Comparison of ENCODE assay signal across 18 cellular contexts in the genomic region with DNA sequence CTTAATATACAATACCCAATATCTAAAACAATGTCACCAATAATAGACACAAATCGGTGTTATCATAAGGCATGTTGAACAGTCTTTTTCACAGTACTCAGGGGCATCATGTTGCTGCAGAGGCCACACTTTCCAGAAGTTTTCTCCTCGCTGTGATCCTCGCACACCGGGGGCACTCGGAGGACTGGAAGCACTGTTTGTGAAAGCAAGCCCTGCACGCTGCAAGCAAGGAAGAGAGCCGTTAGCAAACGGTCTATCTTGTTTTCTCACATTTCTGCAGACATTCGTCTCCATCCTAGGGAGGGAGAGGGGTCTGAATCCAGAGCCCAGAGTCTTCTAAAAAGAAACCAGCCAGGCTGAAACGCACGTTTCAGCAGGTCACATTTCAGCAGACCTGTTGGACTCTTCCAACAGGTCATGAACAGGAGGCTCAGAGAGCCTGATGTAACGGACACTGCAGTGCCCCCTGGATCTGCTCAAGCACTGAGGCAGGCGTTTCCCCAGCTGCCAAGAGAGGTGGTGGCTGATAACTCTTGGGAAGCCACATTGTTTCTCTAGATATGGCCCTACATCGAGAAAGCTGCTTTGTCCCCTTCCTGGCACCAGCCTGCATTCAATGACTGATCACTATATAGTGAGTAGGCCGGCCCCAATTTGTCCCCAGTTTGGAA. TPM values are rescaled to one million over a fixed set of nuclear protein-coding genes. Genes with fewer than 3 reads are reported as not detected.
DNase-seq lines count a peak whose midpoint lies in the region; ATAC-seq, FAIRE-seq and TF ChIP-seq lines count a peak whose summit lies in the region.
"Had no signal": no experiment of that assay in that cellular context is flagged by ENCODE, and none has a peak within 500 bp of the region (broad histone marks: within the 10 kb centered on the region; RNA-seq: fewer than 3 reads in every experiment).

No MANE protein-coding gene starts in this region.

- no peaks in the 10 kb centered on the region for H3K9me1 ChIP-seq in K562 (ENCODE audit: control insufficient read depth, insufficient read depth, low read length)

- in situ Hi-C loops in K562 (cut with MboI): no loop called here

- no peaks in the 10 kb centered on the region for H3K27me3 Mint-ChIP-seq in GM23338 (ENCODE audit: insufficient read depth, low read depth, poor library complexity)
- peaks cover 2% of the 10 kb centered on the region for H3K27me3 Mint-ChIP-seq in neural progenitor cell (ENCODE audit: insufficient read depth, low read depth)

- TF ChIP-seq EP300 in K562 (IDR thresholded peaks at IDR 0.05; ENCODE audit: low read length): no peak

- H3F3A ChIP-seq in GM23338 (replicated peaks; ENCODE audit: low read depth): no peaks in the 10 kb centered on the region
- H3F3A ChIP-seq in neural progenitor cell (ENCODE audit: low read depth): no peaks in the 10 kb centered on the region

- 3% methylated on average over 15 of the region's 15 CpGs for WGBS in K562 (ENCODE audit: insufficient coverage, low coverage, missing lambda C conversion rate)

- H3K27ac Mint-ChIP-seq in GM23338: no peak overlapping the region
- no peak overlapping the region for H3K27ac Mint-ChIP-seq in neural progenitor cell
- H3K27ac Mint-ChIP-seq: CD8-positive, alpha-beta T cell had no signal

- TF ChIP-seq CTCF in GM23338 (conservative IDR thresholded peaks at IDR 0.05; ENCODE audit: low read depth in 2 of 2) (no peak; a peak in 1 of 4 replicates), K562 (IDR thresholded peaks at IDR 0.05 in 2 of 3, conservative IDR thresholded peaks at IDR 0.05 in 1 of 3; ENCODE audit: insufficient read depth in 2 of 3, low read depth in 1 of 3, low read length in 3 of 3) (peak in 1 of 3 experiments; percentile 18; a peak in 2 of 6 replicates), neural progenitor cell (IDR thresholded peaks at IDR 0.05) (no peak), lower lobe of right lung (IDR thresholded peaks at IDR 0.05) (no peak)

- H2AFZ ChIP-seq in GM23338 (no peak overlapping the region), K562 (ENCODE audit: low read depth, low read length) (peak overlapping the region; percentile 79), neural progenitor cell (replicated peaks) (peak overlapping the region; percentile 63)
- H2AFZ ChIP-seq: PC-9 had no signal

- H3K4me2 ChIP-seq in GM23338 (no peak overlapping the region), K562 (ENCODE audit: insufficient read depth, low read length) (peak overlapping the region; percentile 54), neural progenitor cell (no peak overlapping the region)
- H3K4me2 ChIP-seq: PC-9 had no signal

- H3K9me2 ChIP-seq in GM23338 (ENCODE audit: insufficient read depth): no peaks in the 10 kb centered on the region

- CTCF ChIA-PET in K562 (lab: Yijun Ruan, JAX; ENCODE audit: low intra/inter-chr PET ratio): no interaction called here

- POLR2A ChIA-PET in K562 (lab: Yijun Ruan, JAX): interaction anchor here (0.6 to 1.0 kb wide), 2 partner anchors 16 to 46 kb away, joined by 3 read pairs; no protein-coding TSS in a partner anchor

- H3K4me1 ChIP-seq in GM23338 (ENCODE audit: insufficient read depth) (no peaks in the 10 kb centered on the region), K562 (replicated peaks in 1 of 2; ENCODE audit: control insufficient read depth in 2 of 2, insufficient read depth in 2 of 2, low read length in 2 of 2) (peaks cover 0 to 4% of the 10 kb centered on the region in 2 experiments; a peak in 2 of 5 replicates), neural progenitor cell (no peaks in the 10 kb centered on the region), lower lobe of right lung (peaks cover 18% of the 10 kb centered on the region)
- H3K4me1 ChIP-seq: BE2C had no signal

- no peak for TF ChIP-seq RAD21 in K562 (CRISPR knock-in tag; conservative IDR thresholded peaks at IDR 0.05 in 1 of 2, IDR thresholded peaks at IDR 0.05 in 1 of 2)

- FAIRE-seq in K562 (lab: Jason Lieb, UNC): peak; percentile 66
- FAIRE-seq: D721Med, GM12892, H54, HTR-8/SVneo had no signal

- H3K4me3 ChIP-seq in GM23338: no peak overlapping the region
- no peak overlapping the region for H3K4me3 ChIP-seq in K562
- H3K4me3 ChIP-seq in neural progenitor cell: no peak overlapping the region
- H3K4me3 ChIP-seq in lower lobe of right lung: no peak overlapping the region
- H3K4me3 ChIP-seq: PC-9 had no signal

- H3K9me3 ChIP-seq in K562 (replicated peaks; ENCODE audit: control insufficient read depth, insufficient read depth, low read depth, low read length) (no peaks in the 10 kb centered on the region), neural progenitor cell (ENCODE audit: low read depth) (no peaks in the 10 kb centered on the region), lower lobe of right lung (no peaks in the 10 kb centered on the region)
- H3K9me3 ChIP-seq: BE2C had no signal

- ATAC-seq in GM23338: no peak
- peak; percentile 85 for ATAC-seq in K562
- no peak for ATAC-seq in lower lobe of right lung
- no peak for ATAC-seq in HG02678 (IDR thresholded peaks at IDR 0.05; ENCODE audit: unreplicated experiment)
- ATAC-seq: CD8-positive, alpha-beta T cell had no signal

- H3K36me3 ChIP-seq in GM23338 (ENCODE audit: insufficient read depth): no peaks in the 10 kb centered on the region
- no peaks in the 10 kb centered on the region for H3K36me3 ChIP-seq in K562 (ENCODE audit: control insufficient read depth, insufficient read depth, low read length)
- no peaks in the 10 kb centered on the region for H3K36me3 ChIP-seq in neural progenitor cell
- H3K36me3 ChIP-seq in lower lobe of right lung: no peaks in the 10 kb centered on the region
- H3K36me3 ChIP-seq: BE2C had no signal

- peak overlapping the region in 1 of 2 experiments; percentile 40; a peak in 1 of 4 replicates for H3K9ac ChIP-seq in K562 (ENCODE audit: insufficient read depth in 1 of 2, low read depth in 2 of 2, low read length in 2 of 2)
- H3K9ac ChIP-seq in neural progenitor cell: no peak overlapping the region

- DNase-seq in GM23338 (ENCODE audit: low spot score) (peak; percentile 8), OCI-M1 (lab: John Stamatoyannopoulos, UW) (peak; percentile 68), K562 (ENCODE audit: extremely low read depth in 1 of 4, low spot score in 3 of 4) (peak in 2 of 4 experiments; percentile 22 to 60), neural progenitor cell (ENCODE audit: low spot score) (no peak), lower lobe of right lung (no peak), amniotic stem cell (lab: John Stamatoyannopoulos, UW) (no peak)
- DNase-seq: BE2C; CD8-positive, alpha-beta T cell; DND-41; NCI-H187; NCI-H69; PC-9 had no signal

- H3K27ac ChIP-seq in GM23338 (ENCODE audit: low read depth): no peak overlapping the region
- no peak overlapping the region for H3K27ac ChIP-seq in K562 (ENCODE audit: extremely low read depth, low read depth, low read length)
- no peak overlapping the region for H3K27ac ChIP-seq in neural progenitor cell
- no peak overlapping the region for H3K27ac ChIP-seq in lower lobe of right lung
- H3K27ac ChIP-seq: PC-9 had no signal

- H3K36me3 Mint-ChIP-seq in GM23338 (ENCODE audit: low read depth): no peaks in the 10 kb centered on the region
- H3K36me3 Mint-ChIP-seq in neural progenitor cell: no peaks in the 10 kb centered on the region
- H3K36me3 Mint-ChIP-seq: CD8-positive, alpha-beta T cell had no signal

- no peak for TF ChIP-seq POLR2A in K562 (conservative IDR thresholded peaks at IDR 0.05)

- intact Hi-C loops in K562 (cut with micrococcal nuclease) (no loop called here), lower lobe of right lung (cut with DNase I) (no loop called here)

- no TSS peak for BruUV-seq in K562 (replicated peaks; lab: Mats Ljungman, UMichigan)

- no peaks in the 10 kb centered on the region for H3K9me3 Mint-ChIP-seq in GM23338
- H3K9me3 Mint-ChIP-seq in neural progenitor cell: peaks cover 1% of the 10 kb centered on the region
- H3K9me3 Mint-ChIP-seq: CD8-positive, alpha-beta T cell had no signal

- H3K4me3 Mint-ChIP-seq in GM23338: no peak overlapping the region
- no peak overlapping the region for H3K4me3 Mint-ChIP-seq in neural progenitor cell
- H3K4me3 Mint-ChIP-seq: CD8-positive, alpha-beta T cell had no signal

- H4K20me1 ChIP-seq in GM23338 (replicated peaks; ENCODE audit: insufficient read depth) (no peaks in the 10 kb centered on the region), K562 (replicated peaks; ENCODE audit: control insufficient read depth, insufficient read depth, low read length) (no peaks in the 10 kb centered on the region), neural progenitor cell (ENCODE audit: low read depth) (no peaks in the 10 kb centered on the region)

- H3K79me2 ChIP-seq in GM23338 (replicated peaks; ENCODE audit: insufficient read depth) (no peaks in the 10 kb centered on the region), K562 (ENCODE audit: control insufficient read depth, insufficient read depth, low read length) (no peaks in the 10 kb centered on the region), neural progenitor cell (ENCODE audit: low read depth) (no peaks in the 10 kb centered on the region)

- H3K27me3 ChIP-seq in GM23338 (ENCODE audit: insufficient read depth) (no peaks in the 10 kb centered on the region), K562 (ENCODE audit: control insufficient read depth in 2 of 2, insufficient read depth in 2 of 2, low read length in 2 of 2) (peaks cover 0 to 5% of the 10 kb centered on the region in 2 experiments; a peak in 2 of 5 replicates), neural progenitor cell (no peaks in the 10 kb centered on the region), lower lobe of right lung (ENCODE audit: low read depth) (no peaks in the 10 kb centered on the region)
- H3K27me3 ChIP-seq: BE2C had no signal

- H3K4me1 Mint-ChIP-seq in GM23338: no peaks in the 10 kb centered on the region
- H3K4me1 Mint-ChIP-seq in neural progenitor cell: no peaks in the 10 kb centered on the region

RNA-seq across cellular contexts. Expression of a gene that starts 43.6 kb away (rescaled TPM):
- 4.2 and 5.9 TPM in 2 replicates for total RNA-seq in GM23338 (2014; rRNA removed; shearing (Covaris generic))
- polyA plus RNA-seq in GM23338 (2016; fragmentation: Nextera tagmentation; extraction: Ambion mirVana): 2.9 and 4.2 TPM in 2 replicates
- total RNA-seq in K562 (2011; cell fraction: chromatin; rRNA removed; ENCODE audit: low replicate concordance): not detected in 2 replicates
- not detected in 2 replicates for total RNA-seq in K562 (2011; cell fraction: nucleolus; rRNA removed)
- total RNA-seq in K562 (2011; cell fraction: nucleoplasm; rRNA removed): not detected in 2 replicates
- 0.20 TPM in 1 of 2 replicates, not detected in the other for total RNA-seq in K562 (2014; rRNA removed)
- 0.04 and 0.16 TPM in 2 replicates for total RNA-seq in K562 (2014; rRNA removed; fragmentation: Illumina TruSeq; extraction: Trizol)
- total RNA-seq in K562 (2015; rRNA removed; fragmentation: Illumina TruSeq; extraction: Trizol): 0.25 and 0.26 TPM in 2 replicates
- 0.35 and 0.45 TPM in 2 replicates for total RNA-seq in K562 (2021)
- polyA plus RNA-seq in K562 (2011; rRNA removed): not detected in 2 replicates
- not detected in 2 replicates for polyA plus RNA-seq in K562 (2011; cell fraction: cytosol; rRNA removed)
- polyA plus RNA-seq in K562 (2011; cell fraction: nucleus; rRNA removed): not detected in 2 replicates
- polyA plus RNA-seq in K562 (2012): 0.10 and 0.78 TPM in 2 replicates
- 0.08 and 0.15 TPM in 2 replicates for polyA plus RNA-seq in K562 (2014; fragmentation: Illumina TruSeq; extraction: Trizol)
- under 1 TPM; 0.08 TPM for polyA plus RNA-seq in K562 (2014; fragmentation: Nextera tagmentation; extraction: Ambion mirVana)
- 0.18 TPM in 1 of 2 replicates, not detected in the other for polyA plus RNA-seq in K562 (2014; rRNA removed)
- not detected in 2 replicates for polyA minus RNA-seq in K562 (2011; rRNA and poly(A)+ RNA removed)
- polyA minus RNA-seq in K562 (2011; cell fraction: cytosol; rRNA and poly(A)+ RNA removed): not detected in 2 replicates
- polyA minus RNA-seq in K562 (2011; cell fraction: nucleus; rRNA and poly(A)+ RNA removed): not detected in 2 replicates
- 0.80 and 1.2 TPM in 2 replicates for total RNA-seq in neural progenitor cell (ENCODE audit: low replicate concordance)
- total RNA-seq in lower lobe of right lung: 3.5 TPM
- polyA plus RNA-seq: AG04450 had no signal

Comparison
In these comparisons a context has a peak if more than half of its experiments do, and no peak if none do; other contexts are left out.
1. DNase-seq: peak in GM23338 (single experiment) and OCI-M1 (single experiment); none in neural progenitor cell (single experiment), lower lobe of right lung (single experiment) and amniotic stem cell (single experiment).